In genomic region chr15:55257014-55257670, GRCh38 we compare ENCODE assay signal across 17 cellular contexts. TPM values are rescaled to one million over a fixed set of nuclear protein-coding genes. Genes with fewer than 3 reads are reported as not detected.
A peak's percentile ranks its signal among the peaks of the same experiment; 100 is the strongest.
DNase-seq lines count a peak whose midpoint lies in the region; ATAC-seq, FAIRE-seq and TF ChIP-seq lines count a peak whose summit lies in the region.
"Had no signal": no experiment of that assay in that cellular context is flagged by ENCODE, and none has a peak within 500 bp of the region (broad histone marks: within the 10 kb centered on the region; RNA-seq: fewer than 3 reads in every experiment).

No MANE protein-coding gene starts in this region.

- H3K4me3 Mint-ChIP-seq in CD4-positive, CD25-positive, alpha-beta regulatory T cell: peak overlapping the region in 1 of 4 donors; percentile 34
- H3K4me3 Mint-ChIP-seq in CD8-positive, alpha-beta memory T cell: peak overlapping the region; percentile 63 to 91 (median 89)
- H3K4me3 Mint-ChIP-seq in activated T-helper 1 cell treated with anti-CD3 and anti-CD28 coated beads, Interleukin-12 subunit alpha, Interleukin-12 subunit beta, Interleukin-2, Interleukin-4 antibody, amounts not matched to agents 30 ng/mL and 10 ng/mL and 1 ng/mL, durations not matched to agents 14 hours and 24 hours and 36 hours: no peak overlapping the region
- peak overlapping the region in 9 of 10 donors; percentile 13 to 88 (median 48) for H3K4me3 Mint-ChIP-seq in naive thymus-derived CD8-positive, alpha-beta T cell

- peaks cover 3% of the 10 kb centered on the region for H3K36me3 ChIP-seq in CD4-positive, CD25-positive, alpha-beta regulatory T cell (ENCODE audit: control insufficient read depth, insufficient read depth, low read length)
- H3K36me3 ChIP-seq in CD8-positive, alpha-beta memory T cell (ENCODE audit: insufficient read depth, low read length): no peaks in the 10 kb centered on the region
- H3K36me3 ChIP-seq in HAP-1 (replicated peaks): no peaks in the 10 kb centered on the region

- no peak for FAIRE-seq in GM12892 (lab: Jason Lieb, UNC)
- FAIRE-seq: colon, GM12891, keratinocyte had no signal

- H3K4me3 ChIP-seq in CD4-positive, CD25-positive, alpha-beta regulatory T cell (ENCODE audit: low read depth, low read length): no peak overlapping the region
- no peak overlapping the region for H3K4me3 ChIP-seq in CD8-positive, alpha-beta memory T cell (ENCODE audit: low read length)
- H3K4me3 ChIP-seq in HAP-1: no peak overlapping the region
- H3K4me3 ChIP-seq: hepatocyte had no signal

- no peaks in the 10 kb centered on the region for H3K9me3 Mint-ChIP-seq in CD4-positive, CD25-positive, alpha-beta regulatory T cell
- H3K9me3 Mint-ChIP-seq in CD8-positive, alpha-beta memory T cell: no peaks in the 10 kb centered on the region
- H3K9me3 Mint-ChIP-seq in activated T-helper 1 cell treated with anti-CD3 and anti-CD28 coated beads, Interleukin-12 subunit alpha, Interleukin-12 subunit beta, Interleukin-2, Interleukin-4 antibody, amounts not matched to agents 30 ng/mL and 10 ng/mL and 1 ng/mL, durations not matched to agents 14 hours and 24 hours and 36 hours: no peaks in the 10 kb centered on the region
- H3K9me3 Mint-ChIP-seq in naive thymus-derived CD8-positive, alpha-beta T cell: no peaks in the 10 kb centered on the region

- no peak for TF ChIP-seq POLR2A in GM12892 (IDR thresholded peaks at IDR 0.05; ENCODE audit: low read depth, low read length)

- H3K27ac ChIP-seq in CD4-positive, CD25-positive, alpha-beta regulatory T cell (ENCODE audit: insufficient read depth, low read length, poor library complexity, severe bottlenecking): no peak overlapping the region
- H3K27ac ChIP-seq in CD8-positive, alpha-beta memory T cell (ENCODE audit: low read depth, low read length): no peak overlapping the region
- H3K27ac ChIP-seq: hepatocyte, KMS-11 had no signal

- no peaks in the 10 kb centered on the region for H3K27me3 Mint-ChIP-seq in CD4-positive, CD25-positive, alpha-beta regulatory T cell
- H3K27me3 Mint-ChIP-seq in CD8-positive, alpha-beta memory T cell: no peaks in the 10 kb centered on the region
- no peaks in the 10 kb centered on the region for H3K27me3 Mint-ChIP-seq in activated T-helper 1 cell treated with anti-CD3 and anti-CD28 coated beads, Interleukin-12 subunit alpha, Interleukin-12 subunit beta, Interleukin-2, Interleukin-4 antibody, amounts not matched to agents 30 ng/mL and 10 ng/mL and 1 ng/mL, durations not matched to agents 14 hours and 24 hours and 36 hours (ENCODE audit: insufficient read depth)
- no peaks in the 10 kb centered on the region for H3K27me3 Mint-ChIP-seq in naive thymus-derived CD8-positive, alpha-beta T cell

- no peak for DNase-seq in CD4-positive, CD25-positive, alpha-beta regulatory T cell
- no peak for DNase-seq in CD8-positive, alpha-beta memory T cell
- DNase-seq in activated T-helper 1 cell treated with anti-CD3 and anti-CD28 coated beads, Interleukin-12 subunit alpha, Interleukin-12 subunit beta, Interleukin-2, Interleukin-4 antibody, amounts not matched to agents 30 ng/mL and 10 ng/mL and 1 ng/mL, durations not matched to agents 14 hours and 24 hours and 36 hours (ENCODE audit: low spot score): no peak
- DNase-seq in naive thymus-derived CD8-positive, alpha-beta T cell: no peak
- DNase-seq in HAP-1 (ENCODE audit: low spot score in 2 of 2): no peak
- DNase-seq in glomerular visceral epithelial cell (ENCODE audit: extremely low spot score): no peak
- no peak for DNase-seq in GM12892 (ENCODE audit: insufficient read length)
- DNase-seq: DMS153, NCI-H1048, NCI-H2081, NCI-H524 treated with DMSO at 0.1 percent for 48 hours, SHP77 treated with DMSO at 0.1 percent for 48 hours had no signal

- CTCF ChIA-PET in CD8-positive, alpha-beta memory T cell (lab: Charles Lee): interaction anchor here (1.0 to 3.7 kb wide), 5 partner anchors 11 to 34 kb away, joined by 3 to 14 read pairs (median 4); no protein-coding TSS in a partner anchor

- POLR2A ChIA-PET in CD8-positive, alpha-beta memory T cell (lab: Charles Lee): interaction anchor here (0.7 to 3.5 kb wide), 4 partner anchors 10 to 28 kb away, joined by 3 to 15 read pairs (median 8); no protein-coding TSS in a partner anchor
- POLR2A ChIA-PET in naive thymus-derived CD8-positive, alpha-beta T cell (lab: Charles Lee): interaction anchor here (0.7 to 2.9 kb wide), 3 partner anchors 9 to 21 kb away, joined by 3 to 29 read pairs (median 3); no protein-coding TSS in a partner anchor

- no peak for ATAC-seq in CD4-positive, CD25-positive, alpha-beta regulatory T cell (ENCODE audit: low read depth in 2 of 2)
- no peak for ATAC-seq in naive thymus-derived CD8-positive, alpha-beta T cell

- H3K27me3 ChIP-seq in CD4-positive, CD25-positive, alpha-beta regulatory T cell (ENCODE audit: control insufficient read depth, insufficient read depth, low read length): no peaks in the 10 kb centered on the region
- H3K27me3 ChIP-seq in CD8-positive, alpha-beta memory T cell (ENCODE audit: insufficient read depth, low read length, poor library complexity, severe bottlenecking): no peaks in the 10 kb centered on the region
- no peaks in the 10 kb centered on the region for H3K27me3 ChIP-seq in HAP-1 (ENCODE audit: low read depth)
- H3K27me3 ChIP-seq: hepatocyte had no signal

- H3K27ac Mint-ChIP-seq in CD4-positive, CD25-positive, alpha-beta regulatory T cell: peak overlapping the region in 2 of 3 donors; percentile 78 to 84
- H3K27ac Mint-ChIP-seq in CD8-positive, alpha-beta memory T cell: peak overlapping the region; percentile 91 to 98 (median 96)
- H3K27ac Mint-ChIP-seq in activated T-helper 1 cell treated with anti-CD3 and anti-CD28 coated beads, Interleukin-12 subunit alpha, Interleukin-12 subunit beta, Interleukin-2, Interleukin-4 antibody, amounts not matched to agents 30 ng/mL and 10 ng/mL and 1 ng/mL, durations not matched to agents 14 hours and 24 hours and 36 hours: peak overlapping the region; percentile 63
- H3K27ac Mint-ChIP-seq in naive thymus-derived CD8-positive, alpha-beta T cell: peak overlapping the region; percentile 39 to 97 (median 95)

- intact Hi-C loops in activated T-helper 1 cell treated with anti-CD3 and anti-CD28 coated beads, Interleukin-12 subunit alpha, Interleukin-12 subunit beta, Interleukin-2, Interleukin-4 antibody, amounts not matched to agents 30 ng/mL and 10 ng/mL and 1 ng/mL, durations not matched to agents 14 hours and 24 hours and 36 hours (cut with micrococcal nuclease): no loop called here

- peaks cover 30 to 49% (median 38%) of the 10 kb centered on the region in 4 donors for H3K4me1 Mint-ChIP-seq in CD4-positive, CD25-positive, alpha-beta regulatory T cell
- peaks cover 66 to 82% (median 72%) of the 10 kb centered on the region in 3 donors for H3K4me1 Mint-ChIP-seq in CD8-positive, alpha-beta memory T cell
- peaks cover 61% of the 10 kb centered on the region for H3K4me1 Mint-ChIP-seq in activated T-helper 1 cell treated with anti-CD3 and anti-CD28 coated beads, Interleukin-12 subunit alpha, Interleukin-12 subunit beta, Interleukin-2, Interleukin-4 antibody, amounts not matched to agents 30 ng/mL and 10 ng/mL and 1 ng/mL, durations not matched to agents 14 hours and 24 hours and 36 hours (ENCODE audit: low read depth)
- peaks cover 36 to 69% (median 58%) of the 10 kb centered on the region in 4 donors for H3K4me1 Mint-ChIP-seq in naive thymus-derived CD8-positive, alpha-beta T cell

- peaks cover 20% of the 10 kb centered on the region for H3K4me1 ChIP-seq in CD4-positive, CD25-positive, alpha-beta regulatory T cell (ENCODE audit: control insufficient read depth, insufficient read depth, low read length, poor library complexity, severe bottlenecking)
- peaks cover 43% of the 10 kb centered on the region for H3K4me1 ChIP-seq in CD8-positive, alpha-beta memory T cell (ENCODE audit: insufficient read depth, low read length)
- H3K4me1 ChIP-seq in HAP-1: no peaks in the 10 kb centered on the region

- in situ Hi-C loops in HAP-1 (cut with MboI; ENCODE audit: low sequenced_read_pairs): no loop called here

- no peaks in the 10 kb centered on the region for H3K9me3 ChIP-seq in CD4-positive, CD25-positive, alpha-beta regulatory T cell (ENCODE audit: control insufficient read depth in 2 of 2, low read length in 2 of 2)
- no peaks in the 10 kb centered on the region for H3K9me3 ChIP-seq in CD8-positive, alpha-beta memory T cell (ENCODE audit: low read length)
- no peaks in the 10 kb centered on the region for H3K9me3 ChIP-seq in HAP-1

- peaks cover 20% of the 10 kb centered on the region for H3K36me3 Mint-ChIP-seq in CD4-positive, CD25-positive, alpha-beta regulatory T cell
- peaks cover 0 to 16% (median 11%) of the 10 kb centered on the region in 3 donors for H3K36me3 Mint-ChIP-seq in CD8-positive, alpha-beta memory T cell
- peaks cover 33% of the 10 kb centered on the region for H3K36me3 Mint-ChIP-seq in activated T-helper 1 cell treated with anti-CD3 and anti-CD28 coated beads, Interleukin-12 subunit alpha, Interleukin-12 subunit beta, Interleukin-2, Interleukin-4 antibody, amounts not matched to agents 30 ng/mL and 10 ng/mL and 1 ng/mL, durations not matched to agents 14 hours and 24 hours and 36 hours (ENCODE audit: low read depth)
- peaks cover 5 to 9% (median 7%) of the 10 kb centered on the region in 3 donors for H3K36me3 Mint-ChIP-seq in naive thymus-derived CD8-positive, alpha-beta T cell

RNA-seq across cellular contexts. Expression of gene RAB27A, which starts 32.5 kb away (rescaled TPM):
- 34.0 TPM for total RNA-seq in CD4-positive, CD25-positive, alpha-beta regulatory T cell
- polyA plus RNA-seq in CD4-positive, CD25-positive, alpha-beta regulatory T cell: 10 to 100 TPM; 39.1 to 69.2 (median 46.1) TPM
- total RNA-seq in CD8-positive, alpha-beta memory T cell: 100 to 1,000 TPM; 187 to 195 TPM
- 132 TPM for polyA plus RNA-seq in CD8-positive, alpha-beta memory T cell
- total RNA-seq in activated T-helper 1 cell treated with anti-CD3 and anti-CD28 coated beads, Interleukin-12 subunit alpha, Interleukin-12 subunit beta, Interleukin-2, Interleukin-4 antibody, amounts not matched to agents 30 ng/mL and 10 ng/mL and 1 ng/mL, durations not matched to agents 14 hours and 24 hours and 36 hours: 98.6 and 100 TPM in 2 replicates
- total RNA-seq in naive thymus-derived CD8-positive, alpha-beta T cell: 10 to 100 TPM; 26.2 to 28.0 TPM
- 10 to 100 TPM; 35.0 to 88.0 (median 39.3) TPM for polyA plus RNA-seq in naive thymus-derived CD8-positive, alpha-beta T cell
- 28.9 TPM for polyA plus RNA-seq in GM12892 (2012; ENCODE audit: missing spikeins)
